Comparison of ENCODE assay signal across 18 cellular contexts in genomic region chr17:35312346-35312745, GRCh38.
DNase-seq lines count a peak whose midpoint lies in the region; ATAC-seq and TF ChIP-seq lines count a peak whose summit lies in the region.
"Had no signal": no experiment of that assay in that cellular context is flagged by ENCODE, and none has a peak within 500 bp of the region (broad histone marks: within the 10 kb centered on the region; RNA-seq: fewer than 3 reads in every experiment).

No MANE protein-coding gene starts in this region.

- peak overlapping the region; percentile 76 for H3K27ac Mint-ChIP-seq in stimulated activated naive CD8-positive, alpha-beta T cell treated with anti-CD3 and anti-CD28 coated beads, Interleukin-15, Interleukin-2, amounts not matched to agents 100 ng/mL and 50 ng/mL, for 24 hours

- H3K27me3 Mint-ChIP-seq in stimulated activated naive CD8-positive, alpha-beta T cell treated with anti-CD3 and anti-CD28 coated beads, Interleukin-15, Interleukin-2, amounts not matched to agents 100 ng/mL and 50 ng/mL, for 24 hours: no peaks in the 10 kb centered on the region

- TF ChIP-seq POLR2A in vagina (IDR thresholded peaks at IDR 0.05): no peak

- no peak for TF ChIP-seq CTCF in vagina (IDR thresholded peaks at IDR 0.05)

- intact Hi-C loops in vagina (cut with DNase I): loop anchor here (5.0 kb wide), 1 partner anchor 225 kb away; the partner anchor contains the start of gene SLFN12L

- H3K4me3 ChIP-seq in SK-N-MC: no peak overlapping the region
- H3K4me3 ChIP-seq in effector memory CD4-positive, alpha-beta T cell (ENCODE audit: insufficient read depth, low read depth, low read length, poor library complexity, severe bottlenecking): no peak overlapping the region
- H3K4me3 ChIP-seq in vagina: no peak overlapping the region
- H3K4me3 ChIP-seq: K562 had no signal

- H3K9me3 Mint-ChIP-seq in stimulated activated naive CD8-positive, alpha-beta T cell treated with anti-CD3 and anti-CD28 coated beads, Interleukin-15, Interleukin-2, amounts not matched to agents 100 ng/mL and 50 ng/mL, for 24 hours: peaks cover 6% of the 10 kb centered on the region
- H3K9me3 Mint-ChIP-seq: endodermal cell had no signal

- H3K27ac ChIP-seq in SK-N-MC: no peak overlapping the region
- peak overlapping the region; percentile 80 for H3K27ac ChIP-seq in effector memory CD4-positive, alpha-beta T cell (ENCODE audit: insufficient read depth, low read length, poor library complexity, severe bottlenecking)
- H3K27ac ChIP-seq in vagina: no peak overlapping the region
- H3K27ac ChIP-seq: C4-2B, foreskin keratinocyte had no signal

- H3K4me1 Mint-ChIP-seq in stimulated activated naive CD8-positive, alpha-beta T cell treated with anti-CD3 and anti-CD28 coated beads, Interleukin-15, Interleukin-2, amounts not matched to agents 100 ng/mL and 50 ng/mL, for 24 hours (ENCODE audit: low read depth): peaks cover 29% of the 10 kb centered on the region

- no peak for ATAC-seq in stimulated activated naive CD8-positive, alpha-beta T cell treated with anti-CD3 and anti-CD28 coated beads, Interleukin-15, Interleukin-2, amounts not matched to agents 100 U/mL and 50 U/mL, for 24 hours

- H3K4me1 ChIP-seq in effector memory CD4-positive, alpha-beta T cell (ENCODE audit: control insufficient read depth, insufficient read depth, low read length, poor library complexity, severe bottlenecking): peaks cover 14% of the 10 kb centered on the region
- peaks cover 31% of the 10 kb centered on the region for H3K4me1 ChIP-seq in vagina
- H3K4me1 ChIP-seq: foreskin keratinocyte had no signal

- H3K36me3 ChIP-seq in SK-N-MC (ENCODE audit: insufficient read depth, low read length) (no peaks in the 10 kb centered on the region), vagina (no peaks in the 10 kb centered on the region)
- no peaks in the 10 kb centered on the region for H3K36me3 ChIP-seq in effector memory CD4-positive, alpha-beta T cell (ENCODE audit: control insufficient read depth, insufficient read depth, low read length)
- H3K36me3 ChIP-seq: breast epithelium, esophagus muscularis mucosa, heart left ventricle, lower lobe of right lung had no signal

- no peaks in the 10 kb centered on the region for H3K36me3 Mint-ChIP-seq in stimulated activated naive CD8-positive, alpha-beta T cell treated with anti-CD3 and anti-CD28 coated beads, Interleukin-15, Interleukin-2, amounts not matched to agents 100 ng/mL and 50 ng/mL, for 24 hours (ENCODE audit: low read depth)

- no peaks in the 10 kb centered on the region for H3K27me3 ChIP-seq in effector memory CD4-positive, alpha-beta T cell (replicated peaks; ENCODE audit: control insufficient read depth, insufficient read depth, low read length, poor library complexity, severe bottlenecking)
- no peaks in the 10 kb centered on the region for H3K27me3 ChIP-seq in vagina
- H3K27me3 ChIP-seq: breast epithelium, heart left ventricle had no signal

- no peaks in the 10 kb centered on the region for H3K9me3 ChIP-seq in SK-N-MC (ENCODE audit: low read depth, low read length)
- no peaks in the 10 kb centered on the region for H3K9me3 ChIP-seq in effector memory CD4-positive, alpha-beta T cell (ENCODE audit: control insufficient read depth, low read length)
- no peaks in the 10 kb centered on the region for H3K9me3 ChIP-seq in vagina
- H3K9me3 ChIP-seq: breast epithelium, lower lobe of right lung had no signal

- peak overlapping the region; percentile 35 for H3K9ac ChIP-seq in SK-N-MC (ENCODE audit: insufficient read length)
- H3K9ac ChIP-seq: parathyroid adenoma had no signal

- H3K4me3 Mint-ChIP-seq in stimulated activated naive CD8-positive, alpha-beta T cell treated with anti-CD3 and anti-CD28 coated beads, Interleukin-15, Interleukin-2, amounts not matched to agents 100 ng/mL and 50 ng/mL, for 24 hours: no peak overlapping the region

- no peak for DNase-seq in stimulated activated naive CD8-positive, alpha-beta T cell treated with anti-CD3 and anti-CD28 coated beads, Interleukin-15, Interleukin-2, amounts not matched to agents 100 U/mL and 50 U/mL, for 24 hours
- no peak for DNase-seq in SK-N-MC (ENCODE audit: low read depth, low spot score)
- no peak for DNase-seq in effector memory CD4-positive, alpha-beta T cell
- DNase-seq in A172 (ENCODE audit: low spot score): no peak
- DNase-seq in vagina (ENCODE audit: extremely low spot score in 2 of 2): no peak
- no peak for DNase-seq in stimulated activated naive CD4-positive, alpha-beta T cell (lab: John Stamatoyannopoulos, UW)
- DNase-seq: cortex of kidney, lower lobe of right lung, SIG-M5 had no signal
